In genomic region chr17:42266918-42267766, GRCh38 we compare ENCODE assay signal across 8 cellular contexts. TPM values are rescaled to one million over a fixed set of nuclear protein-coding genes. Genes with fewer than 3 reads are reported as not detected.
DNase-seq lines count a peak whose midpoint lies in the region; TF ChIP-seq lines count a peak whose summit lies in the region.

No MANE protein-coding gene starts in this region.

- WGBS in thyroid gland, 2 donors: 84 to 85% methylated on average over 9 of the region's 9 CpGs

- peaks cover 2% of the 10 kb centered on the region for H3K9me3 Mint-ChIP-seq in activated naive CD4-positive, alpha-beta T cell treated with anti-CD3 and anti-CD28 coated beads for 36 hours
- H3K9me3 Mint-ChIP-seq in activated CD4-positive, alpha-beta T cell treated with anti-CD3 and anti-CD28 coated beads, Interleukin-2, amount 10 ng/mL, durations not matched to agents 7 days and 5 days: no peaks in the 10 kb centered on the region

- H3K4me3 ChIP-seq in fibroblast of mammary gland (ENCODE audit: control insufficient read depth, low read depth, low read length) (no peak overlapping the region), subcutaneous abdominal adipose tissue (ENCODE audit: low read depth in 1 of 5, low read length in 5 of 5) (no peak overlapping the region), thyroid gland (replicated peaks in 1 of 3) (no peak overlapping the region)

- H3K27ac ChIP-seq in subcutaneous abdominal adipose tissue (ENCODE audit: low read depth, low read length) (peak overlapping the region; percentile 85), thyroid gland (no peak overlapping the region)

- intact Hi-C loops in activated naive CD4-positive, alpha-beta T cell treated with anti-CD3 and anti-CD28 coated beads for 36 hours (cut with micrococcal nuclease): loop anchor here (5.0 kb wide), 1 partner anchor 35 kb away; no protein-coding TSS in a partner anchor
- intact Hi-C loops in thyroid gland (cut with DNase I): no loop called here

- H3K27me3 ChIP-seq in subcutaneous abdominal adipose tissue (ENCODE audit: control insufficient read depth in 5 of 5, insufficient read depth in 4 of 5, low read length in 5 of 5) (no peaks in the 10 kb centered on the region), thyroid gland (no peaks in the 10 kb centered on the region)

- H3K36me3 ChIP-seq in subcutaneous abdominal adipose tissue (ENCODE audit: control insufficient read depth in 5 of 5, insufficient read depth in 5 of 5, low read length in 5 of 5) (no peaks in the 10 kb centered on the region), thyroid gland (no peaks in the 10 kb centered on the region)

- no peak for TF ChIP-seq CTCF in fibroblast of mammary gland (conservative IDR thresholded peaks at IDR 0.05; ENCODE audit: control insufficient read depth, insufficient read depth, low read depth, low read length)
- TF ChIP-seq CTCF in thyroid gland (IDR thresholded peaks at IDR 0.05): no peak

- peaks cover 68% of the 10 kb centered on the region for H3K4me1 Mint-ChIP-seq in activated naive CD4-positive, alpha-beta T cell treated with anti-CD3 and anti-CD28 coated beads for 36 hours (ENCODE audit: low read depth)
- H3K4me1 Mint-ChIP-seq in activated CD4-positive, alpha-beta T cell treated with anti-CD3 and anti-CD28 coated beads, Interleukin-2, amount 10 ng/mL, durations not matched to agents 7 days and 5 days: peaks cover 54% of the 10 kb centered on the region

- no peaks in the 10 kb centered on the region for H3K27me3 Mint-ChIP-seq in activated naive CD4-positive, alpha-beta T cell treated with anti-CD3 and anti-CD28 coated beads for 36 hours (ENCODE audit: low read depth)
- no peaks in the 10 kb centered on the region for H3K27me3 Mint-ChIP-seq in activated CD4-positive, alpha-beta T cell treated with anti-CD3 and anti-CD28 coated beads, Interleukin-2, amount 10 ng/mL, durations not matched to agents 7 days and 5 days

- TF ChIP-seq POLR2A in thyroid gland (IDR thresholded peaks at IDR 0.05): no peak

- CTCF ChIA-PET in activated naive CD4-positive, alpha-beta T cell treated with anti-CD3 and anti-CD28 coated beads for 36 hours (lab: Charles Lee): interaction anchor here (0.8 to 8.1 kb wide), 4 partner anchors 17 to 311 kb away, joined by 3 to 46 read pairs (median 4); no protein-coding TSS in a partner anchor
- CTCF ChIA-PET in activated CD4-positive, alpha-beta T cell treated with anti-CD3 and anti-CD28 coated beads, Interleukin-2, amount 10 ng/mL, durations not matched to agents 7 days and 5 days (lab: Charles Lee): interaction anchor here (0.6 to 1.3 kb wide), 3 partner anchors 16 to 25 kb away, joined by 3 to 4 read pairs (median 3); no protein-coding TSS in a partner anchor

- H3K9me3 ChIP-seq in subcutaneous abdominal adipose tissue (ENCODE audit: control insufficient read depth in 5 of 5, low read length in 5 of 5) (no peaks in the 10 kb centered on the region), thyroid gland (no peaks in the 10 kb centered on the region)

- H3K9ac ChIP-seq in subcutaneous abdominal adipose tissue (ENCODE audit: low read length in 5 of 5): peak overlapping the region in 1 of 5 donors; percentile 60

- H3K36me3 Mint-ChIP-seq in activated naive CD4-positive, alpha-beta T cell treated with anti-CD3 and anti-CD28 coated beads for 36 hours (ENCODE audit: low read depth): peaks cover 17% of the 10 kb centered on the region
- peaks cover 26% of the 10 kb centered on the region for H3K36me3 Mint-ChIP-seq in activated CD4-positive, alpha-beta T cell treated with anti-CD3 and anti-CD28 coated beads, Interleukin-2, amount 10 ng/mL, durations not matched to agents 7 days and 5 days (ENCODE audit: low read depth)

- H3K27ac Mint-ChIP-seq in activated naive CD4-positive, alpha-beta T cell treated with anti-CD3 and anti-CD28 coated beads for 36 hours: peak overlapping the region; percentile 97
- peak overlapping the region; percentile 76 for H3K27ac Mint-ChIP-seq in activated CD4-positive, alpha-beta T cell treated with anti-CD3 and anti-CD28 coated beads, Interleukin-2, amount 10 ng/mL, durations not matched to agents 7 days and 5 days

- H3K4me1 ChIP-seq in subcutaneous abdominal adipose tissue (ENCODE audit: control insufficient read depth in 5 of 5, insufficient read depth in 5 of 5, low read length in 5 of 5) (peaks cover 3 to 45% (median 26%) of the 10 kb centered on the region in 5 donors), thyroid gland (peaks cover 0 to 2% of the 10 kb centered on the region in 2 donors)

- peak; percentile 70 for DNase-seq in activated naive CD4-positive, alpha-beta T cell treated with anti-CD3 and anti-CD28 coated beads for 36 hours
- DNase-seq in activated naive CD4-positive, alpha-beta T cell treated with anti-CD3 and anti-CD28 coated beads, Interleukin-2, amount 50 U/mL, for 16 hours: no peak
- DNase-seq in activated CD4-positive, alpha-beta T cell treated with anti-CD3 and anti-CD28 coated beads, Interleukin-2, amount 10 ng/mL, durations not matched to agents 7 days and 5 days: peak; percentile 53
- DNase-seq in fibroblast of mammary gland (ENCODE audit: low read depth) (peak; percentile 95), thyroid gland (no peak), NCI-H2196 treated with DMSO at 0.1 percent for 48 hours (lab: John Stamatoyannopoulos, UW; ENCODE audit: unreplicated experiment) (no peak), cerebellum (ENCODE audit: low spot score) (no peak)

- H3K4me3 Mint-ChIP-seq in activated naive CD4-positive, alpha-beta T cell treated with anti-CD3 and anti-CD28 coated beads for 36 hours: peak overlapping the region; percentile 38
- no peak overlapping the region for H3K4me3 Mint-ChIP-seq in activated CD4-positive, alpha-beta T cell treated with anti-CD3 and anti-CD28 coated beads, Interleukin-2, amount 10 ng/mL, durations not matched to agents 7 days and 5 days

- POLR2A ChIA-PET in activated CD4-positive, alpha-beta T cell treated with anti-CD3 and anti-CD28 coated beads, Interleukin-2, amount 10 ng/mL, durations not matched to agents 7 days and 5 days (lab: Charles Lee): no interaction called here

RNA-seq across cellular contexts. Expression of gene STAT5B, which starts 9.0 kb away (rescaled TPM):
- total RNA-seq in activated naive CD4-positive, alpha-beta T cell treated with anti-CD3 and anti-CD28 coated beads for 36 hours: 100 to 1,000 TPM; 185 to 192 TPM
- 100 to 1,000 TPM; 150 to 164 TPM for total RNA-seq in activated CD4-positive, alpha-beta T cell treated with anti-CD3 and anti-CD28 coated beads, Interleukin-2, amount 10 ng/mL, durations not matched to agents 7 days and 5 days
- total RNA-seq in thyroid gland (10 to 100 TPM; 57.6 to 72.6 (median 63.3) TPM), cerebellum (28.2 TPM)

RNA-seq across cellular contexts. Expression of gene STAT5A, which starts 21.2 kb away (rescaled TPM):
- total RNA-seq in activated naive CD4-positive, alpha-beta T cell treated with anti-CD3 and anti-CD28 coated beads for 36 hours: 100 to 1,000 TPM; 165 to 174 TPM
- total RNA-seq in activated CD4-positive, alpha-beta T cell treated with anti-CD3 and anti-CD28 coated beads, Interleukin-2, amount 10 ng/mL, durations not matched to agents 7 days and 5 days: 100 to 1,000 TPM in 1 of 2 experiments, 10 to 100 TPM in 1; 99.5 to 108 TPM
- total RNA-seq in thyroid gland: 10 to 100 TPM; 31.9 to 46.1 (median 34.0) TPM
- 1.6 TPM for total RNA-seq in cerebellum

Comparison
In these comparisons a context has a peak if more than half of its experiments do, and no peak if none do; other contexts are left out.
1. DNase-seq: peak in activated naive CD4-positive, alpha-beta T cell treated with anti-CD3 and anti-CD28 coated beads for 36 hours (single experiment), activated CD4-positive, alpha-beta T cell treated with anti-CD3 and anti-CD28 coated beads, Interleukin-2, amount 10 ng/mL, durations not matched to agents 7 days and 5 days (single experiment) and fibroblast of mammary gland (single experiment); none in activated naive CD4-positive, alpha-beta T cell treated with anti-CD3 and anti-CD28 coated beads, Interleukin-2, amount 50 U/mL, for 16 hours (single experiment), thyroid gland (0 of 2), NCI-H2196 treated with DMSO at 0.1 percent for 48 hours (single experiment) and cerebellum (single experiment).
2. RNA of gene STAT5A, which starts 21.2 kb away (total RNA-seq): 165 to 174 TPM in activated naive CD4-positive, alpha-beta T cell treated with anti-CD3 and anti-CD28 coated beads for 36 hours, 99.5 to 108 TPM in activated CD4-positive, alpha-beta T cell treated with anti-CD3 and anti-CD28 coated beads, Interleukin-2, amount 10 ng/mL, durations not matched to agents 7 days and 5 days and 31.9 to 46.1 TPM in thyroid gland; 1.6 TPM in cerebellum (single experiment); every median in the first group is over 10 times any median in the second.